ENCODE assay signal across 18 cellular contexts in the genomic region with DNA sequence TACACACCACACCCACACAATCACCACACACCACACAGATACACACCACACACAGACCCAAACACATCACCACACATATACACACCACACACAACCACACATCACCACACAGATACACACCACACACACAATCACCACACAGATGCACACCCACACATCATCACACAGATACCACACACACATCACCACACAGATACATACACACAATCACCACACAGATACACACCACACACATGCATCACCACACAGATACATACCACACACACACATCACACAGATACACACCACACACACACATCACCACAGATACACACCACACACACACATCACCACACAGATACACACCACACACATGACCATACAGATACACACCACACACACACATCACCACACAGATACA.
DNase-seq lines count a peak whose midpoint lies in the region; ATAC-seq, FAIRE-seq and TF ChIP-seq lines count a peak whose summit lies in the region.
"Had no signal": no experiment of that assay in that cellular context is flagged by ENCODE, and none has a peak within 500 bp of the region (broad histone marks: within the 10 kb centered on the region; RNA-seq: fewer than 3 reads in every experiment).

No MANE protein-coding gene starts in this region.

- H3K9me3 Mint-ChIP-seq in activated CD8-positive, alpha-beta T cell treated with anti-CD3 and anti-CD28 coated beads for 36 hours = no peaks in the 10 kb centered on the region
- H3K9me3 Mint-ChIP-seq: CD8-positive, alpha-beta memory T cell; IgD-negative memory B cell had no signal

- peak; percentile 69 for FAIRE-seq in D721Med (lab: Jason Lieb, UNC)
- FAIRE-seq in HTR-8/SVneo (lab: Jason Lieb, UNC) = peak; percentile 100
- FAIRE-seq in K562 (lab: Jason Lieb, UNC) = no peak
- FAIRE-seq: GM19239 had no signal

- POLR2A ChIA-PET in K562 (lab: Yijun Ruan, JAX) = no interaction called here
- POLR2A ChIA-PET in activated CD8-positive, alpha-beta T cell treated with anti-CD3 and anti-CD28 coated beads for 36 hours (lab: Charles Lee) = no interaction called here

- no TSS peak for BruUV-seq in K562 (replicated peaks; lab: Mats Ljungman, UMichigan)

- peaks cover 5% of the 10 kb centered on the region for H3K79me1 ChIP-seq in neuronal stem cell (ENCODE audit: low read depth, low read length)

- in situ Hi-C loops in K562 (cut with MboI) = no loop called here

- TF ChIP-seq CTCF in D721Med (IDR thresholded peaks at IDR 0.05; ENCODE audit: insufficient read depth, missing control alignments) (no peak), K562 (IDR thresholded peaks at IDR 0.05 in 2 of 3, conservative IDR thresholded peaks at IDR 0.05 in 1 of 3; ENCODE audit: insufficient read depth in 2 of 3, low read depth in 1 of 3, low read length in 3 of 3) (no peak), omental fat pad (IDR thresholded peaks at IDR 0.05) (no peak), esophagus squamous epithelium (IDR thresholded peaks at IDR 0.05) (no peak)
- no peak for TF ChIP-seq CTCF in activated CD8-positive, alpha-beta T cell treated with anti-CD3 and anti-CD28 coated beads for 36 hours (IDR thresholded peaks at IDR 0.05)

- TF ChIP-seq RAD21 in K562 (CRISPR knock-in tag; conservative IDR thresholded peaks at IDR 0.05 in 1 of 2, IDR thresholded peaks at IDR 0.05 in 1 of 2) = no peak

- H2BK5ac ChIP-seq in neuronal stem cell (ENCODE audit: low read length) = no peak overlapping the region

- no peak overlapping the region for H3K27ac Mint-ChIP-seq in activated CD8-positive, alpha-beta T cell treated with anti-CD3 and anti-CD28 coated beads for 36 hours
- H3K27ac Mint-ChIP-seq: CD8-positive, alpha-beta memory T cell; IgD-negative memory B cell had no signal

- no peak overlapping the region for H2BK15ac ChIP-seq in neuronal stem cell (ENCODE audit: low read length)

- H3K4me2 ChIP-seq in K562 (ENCODE audit: insufficient read depth, low read length) = no peak overlapping the region
- no peak overlapping the region for H3K4me2 ChIP-seq in neuronal stem cell (ENCODE audit: insufficient read depth, low read length, poor library complexity, severe bottlenecking)
- H3K4me2 ChIP-seq: BLaER1 had no signal

- no peak overlapping the region for H2BK12ac ChIP-seq in neuronal stem cell (ENCODE audit: low read length)

- TF ChIP-seq EP300 in K562 (IDR thresholded peaks at IDR 0.05; ENCODE audit: low read length) = no peak

- H3K9me1 ChIP-seq in K562 (ENCODE audit: control insufficient read depth, insufficient read depth, low read length) = no peaks in the 10 kb centered on the region

- intact Hi-C loops in K562 (cut with micrococcal nuclease) (no loop called here), esophagus squamous epithelium (cut with DNase I) (no loop called here)
- intact Hi-C loops in activated CD8-positive, alpha-beta T cell treated with anti-CD3 and anti-CD28 coated beads for 36 hours (cut with micrococcal nuclease) = no loop called here

- H2AK5ac ChIP-seq in neuronal stem cell (ENCODE audit: low read depth, low read length) = no peak overlapping the region

- no peak overlapping the region for H3K9ac ChIP-seq in K562 (ENCODE audit: insufficient read depth in 1 of 2, low read depth in 2 of 2, low read length in 2 of 2)
- no peak overlapping the region for H3K9ac ChIP-seq in neuronal stem cell (ENCODE audit: low read depth, low read length, poor library complexity)
- H3K9ac ChIP-seq: BLaER1 had no signal

- H3K27ac ChIP-seq in K562 (ENCODE audit: extremely low read depth, low read depth, low read length) (no peak overlapping the region), neuronal stem cell (replicated peaks; ENCODE audit: low read length) (no peak overlapping the region), esophagus squamous epithelium (no peak overlapping the region)
- H3K27ac ChIP-seq: BLaER1, HL-60 had no signal

- TF ChIP-seq POLR2A in K562 (conservative IDR thresholded peaks at IDR 0.05) (no peak), esophagus squamous epithelium (IDR thresholded peaks at IDR 0.05) (no peak)

- ATAC-seq in K562 = no peak
- no peak for ATAC-seq in omental fat pad (ENCODE audit: low FRiP score)
- ATAC-seq in activated CD8-positive, alpha-beta T cell treated with anti-CD3 and anti-CD28 coated beads for 36 hours = no peak

- H3K36me3 Mint-ChIP-seq in activated CD8-positive, alpha-beta T cell treated with anti-CD3 and anti-CD28 coated beads for 36 hours (ENCODE audit: low read depth) = no peaks in the 10 kb centered on the region
- H3K36me3 Mint-ChIP-seq: CD8-positive, alpha-beta memory T cell; IgD-negative memory B cell had no signal

- H3K4me3 Mint-ChIP-seq in activated CD8-positive, alpha-beta T cell treated with anti-CD3 and anti-CD28 coated beads for 36 hours = no peak overlapping the region
- H3K4me3 Mint-ChIP-seq: CD8-positive, alpha-beta memory T cell; IgD-negative memory B cell had no signal

- CTCF ChIA-PET in K562 (lab: Yijun Ruan, JAX; ENCODE audit: low intra/inter-chr PET ratio) = no interaction called here
- CTCF ChIA-PET in activated CD8-positive, alpha-beta T cell treated with anti-CD3 and anti-CD28 coated beads for 36 hours (lab: Charles Lee) = no interaction called here

- H3K4ac ChIP-seq in neuronal stem cell (ENCODE audit: low read length) = peak overlapping the region; percentile 67

- H3K4me1 Mint-ChIP-seq in activated CD8-positive, alpha-beta T cell treated with anti-CD3 and anti-CD28 coated beads for 36 hours (ENCODE audit: low read depth) = no peaks in the 10 kb centered on the region
- H3K4me1 Mint-ChIP-seq: CD8-positive, alpha-beta memory T cell; IgD-negative memory B cell had no signal

- H3K4me3 ChIP-seq in K562 = no peak overlapping the region
- H3K4me3 ChIP-seq in neuronal stem cell (ENCODE audit: low read length in 2 of 2) = peak overlapping the region in 1 of 2 donors; percentile 62
- H3K4me3 ChIP-seq in esophagus squamous epithelium = no peak overlapping the region
- H3K4me3 ChIP-seq: BLaER1 had no signal

- H2AFZ ChIP-seq in K562 (ENCODE audit: low read depth, low read length) = no peak overlapping the region
- no peak overlapping the region for H2AFZ ChIP-seq in neuronal stem cell (ENCODE audit: low read length)

- H3K14ac ChIP-seq in neuronal stem cell (ENCODE audit: low read length) = no peak overlapping the region

- no peak overlapping the region for H2BK120ac ChIP-seq in neuronal stem cell (ENCODE audit: low read depth, low read length)

- H4K8ac ChIP-seq in neuronal stem cell (ENCODE audit: low read depth, low read length) = no peak overlapping the region

- H3K4me1 ChIP-seq in K562 (replicated peaks in 1 of 2; ENCODE audit: control insufficient read depth in 2 of 2, insufficient read depth in 2 of 2, low read length in 2 of 2) (peaks cover 0 to 15% of the 10 kb centered on the region in 2 experiments; a peak in 1 of 5 replicates), neuronal stem cell (ENCODE audit: control insufficient read depth in 2 of 2, insufficient read depth in 1 of 2, low read depth in 1 of 2, low read length in 2 of 2) (peaks cover 0 to 15% of the 10 kb centered on the region in 2 donors), esophagus squamous epithelium (no peaks in the 10 kb centered on the region)
- H3K4me1 ChIP-seq: Caco-2 had no signal

- H3K27me3 ChIP-seq in K562 (ENCODE audit: control insufficient read depth in 2 of 2, insufficient read depth in 2 of 2, low read length in 2 of 2) (peaks cover 7 to 60% of the 10 kb centered on the region in 2 experiments; a peak in 4 of 5 replicates), neuronal stem cell (ENCODE audit: control insufficient read depth in 3 of 3, insufficient read depth in 3 of 3, low read depth in 1 of 3, low read length in 3 of 3) (peaks cover 0 to 12% (median 9%) of the 10 kb centered on the region in 3 experiments), esophagus squamous epithelium (peaks cover 0 to 46% (median 0%) of the 10 kb centered on the region in 4 donors)
- H3K27me3 ChIP-seq: BLaER1 had no signal

- DNase-seq in D721Med (ENCODE audit: insufficient read length, low spot score) (no peak), HTR-8/SVneo (ENCODE audit: insufficient read length, low spot score) (no peak), K562 (ENCODE audit: extremely low read depth in 1 of 4, low spot score in 3 of 4) (no peak), neuronal stem cell (ENCODE audit: low spot score) (no peak), omental fat pad (ENCODE audit: low spot score) (no peak), esophagus squamous epithelium (lab: John Stamatoyannopoulos, UW) (no peak)
- no peak for DNase-seq in activated CD8-positive, alpha-beta T cell treated with anti-CD3 and anti-CD28 coated beads for 36 hours
- DNase-seq: 8988T; AML-193; Caco-2; CD8-positive, alpha-beta memory T cell; DMS53; GF-D8; HCEC 1CT had no signal

- no peaks in the 10 kb centered on the region for H3K79me2 ChIP-seq in K562 (ENCODE audit: control insufficient read depth, insufficient read depth, low read length)

- peak overlapping the region; percentile 89 for H4K91ac ChIP-seq in neuronal stem cell (ENCODE audit: low read depth, low read length, poor library complexity)

- H4K20me1 ChIP-seq in K562 (replicated peaks; ENCODE audit: control insufficient read depth, insufficient read depth, low read length) = peaks cover 12% of the 10 kb centered on the region
- H4K20me1 ChIP-seq: BLaER1 had no signal

- no peaks in the 10 kb centered on the region for H3K36me3 ChIP-seq in K562 (ENCODE audit: control insufficient read depth, insufficient read depth, low read length)
- H3K36me3 ChIP-seq in neuronal stem cell (replicated peaks in 1 of 2; ENCODE audit: control insufficient read depth in 2 of 2, insufficient read depth in 2 of 2, low read length in 2 of 2) = peaks cover 0 to 5% of the 10 kb centered on the region in 2 donors
- no peaks in the 10 kb centered on the region for H3K36me3 ChIP-seq in esophagus squamous epithelium
- H3K36me3 ChIP-seq: BLaER1 had no signal

- peaks cover 10% of the 10 kb centered on the region for H3K9me3 ChIP-seq in K562 (replicated peaks; ENCODE audit: control insufficient read depth, insufficient read depth, low read depth, low read length)
- peaks cover 0 to 12% of the 10 kb centered on the region in 2 donors for H3K9me3 ChIP-seq in neuronal stem cell (replicated peaks in 1 of 2; ENCODE audit: control insufficient read depth in 2 of 2, insufficient read depth in 1 of 2, low read depth in 1 of 2, low read length in 2 of 2)
- no peaks in the 10 kb centered on the region for H3K9me3 ChIP-seq in esophagus squamous epithelium
- H3K9me3 ChIP-seq: BLaER1, Caco-2 had no signal

- no peak overlapping the region for H3K18ac ChIP-seq in neuronal stem cell (ENCODE audit: low read length)

- no peaks in the 10 kb centered on the region for H3K27me3 Mint-ChIP-seq in activated CD8-positive, alpha-beta T cell treated with anti-CD3 and anti-CD28 coated beads for 36 hours
- H3K27me3 Mint-ChIP-seq: IgD-negative memory B cell had no signal

- H3K23ac ChIP-seq in neuronal stem cell (ENCODE audit: low read depth, low read length, poor library complexity) = peak overlapping the region; percentile 36

TF ChIP-seq in K562, 482 proteins besides CTCF, POLR2A, EP300 and RAD21 (continues in another document):
- no peak for TF ChIP-seq PTTG1 (tag; IDR thresholded peaks at IDR 0.05; ENCODE audit: low read depth)
